ENCODE assay signal across 19 cellular contexts in genomic region chr5:134245692-134246091, GRCh38. TPM values are rescaled to one million over a fixed set of nuclear protein-coding genes. Genes with fewer than 3 reads are reported as not detected.
DNase-seq lines count a peak whose midpoint lies in the region; FAIRE-seq and TF ChIP-seq lines count a peak whose summit lies in the region.
"Had no signal": no experiment of that assay in that cellular context is flagged by ENCODE, and none has a peak within 500 bp of the region (broad histone marks: within the 10 kb centered on the region; RNA-seq: fewer than 3 reads in every experiment).

No MANE protein-coding gene starts in this region.

- H3K27me3 ChIP-seq in PC-9 (ENCODE audit: insufficient read depth, low read depth) (no peaks in the 10 kb centered on the region), endothelial cell of umbilical vein (ENCODE audit: control insufficient read depth in 2 of 2, insufficient read depth in 2 of 2, low read length in 2 of 2) (no peaks in the 10 kb centered on the region), skeletal muscle satellite cell (ENCODE audit: control insufficient read depth, insufficient read depth, low read length) (no peaks in the 10 kb centered on the region)
- H3K27me3 ChIP-seq: upper lobe of left lung had no signal

- H3K9me3 Mint-ChIP-seq in activated CD4-positive, alpha-beta T cell treated with anti-CD3 and anti-CD28 coated beads, Interleukin-2, amount 10 ng/mL, durations not matched to agents 24 days and 14 days = no peaks in the 10 kb centered on the region
- H3K9me3 Mint-ChIP-seq: IgD-negative memory B cell, natural killer cell had no signal

- peaks cover 31% of the 10 kb centered on the region for H3F3A ChIP-seq in PC-9 (ENCODE audit: insufficient read depth, low read depth)

- TF ChIP-seq CTCF in PC-9 (conservative IDR thresholded peaks at IDR 0.05) = no peak
- TF ChIP-seq CTCF in endothelial cell of umbilical vein (IDR thresholded peaks at IDR 0.05; ENCODE audit: extremely low read depth in 1 of 2, insufficient read depth in 1 of 2, low read depth in 1 of 2, low read length in 2 of 2) = no peak
- TF ChIP-seq CTCF in coronary artery (IDR thresholded peaks at IDR 0.05) = no peak

- no peak for TF ChIP-seq POLR2A in endothelial cell of umbilical vein (IDR thresholded peaks at IDR 0.05; ENCODE audit: low read depth, low read length)

- no peaks in the 10 kb centered on the region for H3K36me3 Mint-ChIP-seq in activated CD4-positive, alpha-beta T cell treated with anti-CD3 and anti-CD28 coated beads, Interleukin-2, amount 10 ng/mL, durations not matched to agents 24 days and 14 days (ENCODE audit: low read depth)
- H3K36me3 Mint-ChIP-seq: IgD-negative memory B cell, natural killer cell had no signal

- H3K27ac ChIP-seq in PC-9 (peak overlapping the region; percentile 94), endothelial cell of umbilical vein (ENCODE audit: insufficient read depth, low read depth, low read length) (no peak overlapping the region), coronary artery (no peak overlapping the region)
- H3K27ac ChIP-seq: upper lobe of left lung had no signal

- H3K4me1 ChIP-seq in PC-9 (replicated peaks; ENCODE audit: insufficient read depth) = peaks cover 60% of the 10 kb centered on the region
- H3K4me1 ChIP-seq in endothelial cell of umbilical vein (ENCODE audit: control insufficient read depth, extremely low read depth, insufficient read depth, low read length) = peaks cover 9% of the 10 kb centered on the region
- peaks cover 46% of the 10 kb centered on the region for H3K4me1 ChIP-seq in skeletal muscle satellite cell (ENCODE audit: control insufficient read depth, insufficient read depth, low read length)

- POLR2A ChIA-PET in PC-9 (lab: Charles Lee; ENCODE audit: unreplicated experiment) = interaction anchor here (0.5 to 0.6 kb wide), 3 partner anchors 34 to 35 kb away, joined by 6 to 13 read pairs (median 10); no protein-coding TSS in a partner anchor
- POLR2A ChIA-PET in endothelial cell of umbilical vein (lab: Charles Lee) = no interaction called here

- peak; percentile 55 for DNase-seq in DMS53 (lab: John Stamatoyannopoulos, UW)
- DNase-seq in DMS53 treated with DMSO at 0.1 percent for 48 hours (lab: John Stamatoyannopoulos, UW; ENCODE audit: unreplicated experiment) = no peak
- no peak for DNase-seq in PC-9
- DNase-seq in endothelial cell of umbilical vein (ENCODE audit: low read depth, low spot score) = no peak
- no peak for DNase-seq in activated CD4-positive, alpha-beta T cell treated with anti-CD3 and anti-CD28 coated beads, Interleukin-2, amount 10 ng/mL, durations not matched to agents 24 days and 14 days
- DNase-seq in midbrain (lab: John Stamatoyannopoulos, UW) = no peak
- DNase-seq in coronary artery (ENCODE audit: low spot score) = no peak
- DNase-seq: 8988T; activated CD8-positive, alpha-beta memory T cell treated with anti-CD3 and anti-CD28 coated beads, Interleukin-2, amount 50 U/mL, for 48 hours; activated effector memory CD4-positive, alpha-beta T cell treated with Interleukin-2 at 50 U/mL for 16 hours; MM.1S; natural killer cell; NCI-H1694; NCI-H526 treated with DMSO at 0.1 percent for 48 hours; stimulated activated naive CD4-positive, alpha-beta T cell treated with Interleukin-2 at 50 U/mL for 16 hours; upper lobe of left lung had no signal

- no peak for FAIRE-seq in endothelial cell of umbilical vein (lab: Jason Lieb, UNC)
- FAIRE-seq: bronchial epithelial cell had no signal

- H3K4me3 Mint-ChIP-seq in activated CD4-positive, alpha-beta T cell treated with anti-CD3 and anti-CD28 coated beads, Interleukin-2, amount 10 ng/mL, durations not matched to agents 24 days and 14 days = no peak overlapping the region
- H3K4me3 Mint-ChIP-seq: IgD-negative memory B cell, natural killer cell had no signal

- no peaks in the 10 kb centered on the region for H3K9me2 ChIP-seq in PC-9 (ENCODE audit: insufficient read depth)

- H3K9ac ChIP-seq in endothelial cell of umbilical vein (replicated peaks; ENCODE audit: extremely low read depth, insufficient read depth, low read length) (no peak overlapping the region), skeletal muscle satellite cell (ENCODE audit: low read depth, low read length) (no peak overlapping the region)

- BruUV-seq in PC-9 (replicated peaks; lab: Mats Ljungman, UMichigan) = no TSS peak
- BruUV-seq in endothelial cell of umbilical vein (replicated peaks; lab: Mats Ljungman, UMichigan) = no TSS peak

- H3K9me1 ChIP-seq in endothelial cell of umbilical vein (replicated peaks; ENCODE audit: control insufficient read depth, extremely low read depth, insufficient read depth, low read length) = no peaks in the 10 kb centered on the region

- H3K36me3 ChIP-seq in PC-9 (ENCODE audit: low read depth) (no peaks in the 10 kb centered on the region), endothelial cell of umbilical vein (ENCODE audit: control insufficient read depth in 2 of 2, extremely low read depth in 1 of 2, insufficient read depth in 2 of 2, low read length in 2 of 2) (no peaks in the 10 kb centered on the region), skeletal muscle satellite cell (ENCODE audit: insufficient read depth, low read length) (no peaks in the 10 kb centered on the region)
- H3K36me3 ChIP-seq: upper lobe of left lung had no signal

- H3K4me2 ChIP-seq in PC-9 (peak overlapping the region; percentile 72), endothelial cell of umbilical vein (ENCODE audit: insufficient read depth, low read length) (peak overlapping the region; percentile 0), skeletal muscle satellite cell (ENCODE audit: low read length) (peak overlapping the region; percentile 59)

- H3K27ac Mint-ChIP-seq in activated CD4-positive, alpha-beta T cell treated with anti-CD3 and anti-CD28 coated beads, Interleukin-2, amount 10 ng/mL, durations not matched to agents 24 days and 14 days = no peak overlapping the region
- H3K27ac Mint-ChIP-seq: IgD-negative memory B cell, natural killer cell had no signal

- dilution Hi-C loops in endothelial cell of umbilical vein (cut with MboI; ENCODE audit: extremely low pct_ligation_motif_present, low sequenced_read_pairs) = no loop called here

- H4K20me1 ChIP-seq in PC-9 (ENCODE audit: insufficient read depth) = no peaks in the 10 kb centered on the region
- no peaks in the 10 kb centered on the region for H4K20me1 ChIP-seq in endothelial cell of umbilical vein (replicated peaks; ENCODE audit: control insufficient read depth, extremely low read depth, insufficient read depth, low read length)

- H3K4me3 ChIP-seq in PC-9 (no peak overlapping the region), endothelial cell of umbilical vein (replicated peaks in 1 of 3; ENCODE audit: insufficient read depth in 1 of 3, low read depth in 1 of 3, low read length in 3 of 3) (no peak overlapping the region), skeletal muscle satellite cell (ENCODE audit: low read length) (no peak overlapping the region), coronary artery (no peak overlapping the region)
- H3K4me3 ChIP-seq: upper lobe of left lung had no signal

- H2AFZ ChIP-seq in PC-9 = no peak overlapping the region
- no peak overlapping the region for H2AFZ ChIP-seq in endothelial cell of umbilical vein (ENCODE audit: low read depth, low read length)

- H3K9me3 ChIP-seq in PC-9 (ENCODE audit: insufficient read depth, low read depth) (no peaks in the 10 kb centered on the region), endothelial cell of umbilical vein (replicated peaks; ENCODE audit: control insufficient read depth, insufficient read depth, low read length) (no peaks in the 10 kb centered on the region), skeletal muscle satellite cell (replicated peaks; ENCODE audit: low read length) (no peaks in the 10 kb centered on the region)
- H3K9me3 ChIP-seq: upper lobe of left lung had no signal

- CTCF ChIA-PET in PC-9 (lab: Charles Lee) (no interaction called here), endothelial cell of umbilical vein (lab: Charles Lee) (interaction anchor here (1.3 to 2.4 kb wide), 2 partner anchors 10 to 19 kb away, joined by 5 to 10 read pairs; partner anchors contain the start of gene PPP2CA)

- intact Hi-C loops in PC-9 (cut with micrococcal nuclease; ENCODE audit: unreplicated experiment) (loop anchor here (5.0 kb wide), 1 partner anchor 68 kb away; the partner anchor contains the start of gene SKP1), endothelial cell of umbilical vein (cut with micrococcal nuclease) (loop anchor here (2.0 kb wide), 1 partner anchor 19 kb away; the partner anchor contains the start of gene PPP2CA)
- intact Hi-C loops in activated CD4-positive, alpha-beta T cell treated with anti-CD3 and anti-CD28 coated beads, Interleukin-2, amount 10 ng/mL, durations not matched to agents 24 days and 14 days (cut with micrococcal nuclease) = no loop called here

- H3K79me2 ChIP-seq in PC-9 (ENCODE audit: low read depth) = no peaks in the 10 kb centered on the region
- H3K79me2 ChIP-seq in endothelial cell of umbilical vein (ENCODE audit: control insufficient read depth, insufficient read depth, low read length) = no peaks in the 10 kb centered on the region

- H3K27me3 Mint-ChIP-seq in activated CD4-positive, alpha-beta T cell treated with anti-CD3 and anti-CD28 coated beads, Interleukin-2, amount 10 ng/mL, durations not matched to agents 24 days and 14 days = peaks cover 4% of the 10 kb centered on the region
- H3K27me3 Mint-ChIP-seq: IgD-negative memory B cell had no signal

- no peaks in the 10 kb centered on the region for H3K4me1 Mint-ChIP-seq in activated CD4-positive, alpha-beta T cell treated with anti-CD3 and anti-CD28 coated beads, Interleukin-2, amount 10 ng/mL, durations not matched to agents 24 days and 14 days
- H3K4me1 Mint-ChIP-seq: IgD-negative memory B cell, natural killer cell had no signal

TF ChIP-seq in endothelial cell of umbilical vein, 7 proteins besides CTCF, POLR2A, EP300 and RAD21 (continues in another document):
- no peak for TF ChIP-seq FOS (IDR thresholded peaks at IDR 0.05; ENCODE audit: borderline replicate concordance, insufficient read depth, low read length)
- no peak for TF ChIP-seq EZH2 (IDR thresholded peaks at IDR 0.05; ENCODE audit: borderline replicate concordance, low read depth, low read length, severe bottlenecking)
- TF ChIP-seq MYC (IDR thresholded peaks at IDR 0.05; ENCODE audit: low read depth, low read length) = no peak

RNA-seq across cellular contexts. Expression of gene PPP2CA, which starts 19.8 kb away (rescaled TPM):
- total RNA-seq in PC-9 (2021) = 146 and 149 TPM in 2 replicates
- total RNA-seq in endothelial cell of umbilical vein = 163 and 183 TPM in 2 replicates
- polyA plus RNA-seq in endothelial cell of umbilical vein = 64.6 and 107 TPM in 2 replicates
- 93.5 and 116 TPM in 2 replicates for polyA plus RNA-seq in endothelial cell of umbilical vein (2011; cell fraction: cytosol; rRNA removed)
- 54.7 and 89.6 TPM in 2 replicates for polyA plus RNA-seq in endothelial cell of umbilical vein (2011; cell fraction: nucleus; rRNA removed)
- 157 and 199 TPM in 2 replicates for polyA plus RNA-seq in endothelial cell of umbilical vein (2012)
- polyA minus RNA-seq in endothelial cell of umbilical vein = 75.4 and 77.0 TPM in 2 replicates
- polyA minus RNA-seq in endothelial cell of umbilical vein (2011; cell fraction: cytosol; rRNA and poly(A)+ RNA removed) = 105 TPM
- 30.9 and 55.1 TPM in 2 replicates for polyA minus RNA-seq in endothelial cell of umbilical vein (2011; cell fraction: nucleus; rRNA and poly(A)+ RNA removed)
- total RNA-seq in skeletal muscle satellite cell (2012; rRNA removed) = 63.8 and 98.9 TPM in 2 replicates
- total RNA-seq in activated CD4-positive, alpha-beta T cell treated with anti-CD3 and anti-CD28 coated beads, Interleukin-2, amount 10 ng/mL, durations not matched to agents 24 days and 14 days = 177 and 199 TPM in 2 replicates

Comparison
In these comparisons a context has a peak if more than half of its experiments do, and no peak if none do; other contexts are left out.
1. H3K4me2 ChIP-seq: peak in every context shown above with its lines; median percentile 72 in PC-9; 59 in skeletal muscle satellite cell; 0 in endothelial cell of umbilical vein.